8 cellular contexts compared by ENCODE assay signal in genomic region chr6:122092366-122092765, GRCh38.
"Had no signal": no experiment of that assay in that cellular context is flagged by ENCODE, and none has a peak within 500 bp of the region (broad histone marks: within the 10 kb centered on the region; RNA-seq: fewer than 3 reads in every experiment).

No MANE protein-coding gene starts in this region.

- H3K36me3 ChIP-seq: HAP-1 had no signal

- H3K27ac ChIP-seq: HL-60 had no signal

- H3K4me3 ChIP-seq: HAP-1, K562 had no signal

- H3K9me3 ChIP-seq: HAP-1 had no signal

- H3K4me1 ChIP-seq: HAP-1 had no signal

- ATAC-seq: HepG2, K562 had no signal

- DNase-seq: GOT3, H7, HFFc6, KG1 had no signal
